ENCODE assay signal across 9 cellular contexts in the genomic region with DNA sequence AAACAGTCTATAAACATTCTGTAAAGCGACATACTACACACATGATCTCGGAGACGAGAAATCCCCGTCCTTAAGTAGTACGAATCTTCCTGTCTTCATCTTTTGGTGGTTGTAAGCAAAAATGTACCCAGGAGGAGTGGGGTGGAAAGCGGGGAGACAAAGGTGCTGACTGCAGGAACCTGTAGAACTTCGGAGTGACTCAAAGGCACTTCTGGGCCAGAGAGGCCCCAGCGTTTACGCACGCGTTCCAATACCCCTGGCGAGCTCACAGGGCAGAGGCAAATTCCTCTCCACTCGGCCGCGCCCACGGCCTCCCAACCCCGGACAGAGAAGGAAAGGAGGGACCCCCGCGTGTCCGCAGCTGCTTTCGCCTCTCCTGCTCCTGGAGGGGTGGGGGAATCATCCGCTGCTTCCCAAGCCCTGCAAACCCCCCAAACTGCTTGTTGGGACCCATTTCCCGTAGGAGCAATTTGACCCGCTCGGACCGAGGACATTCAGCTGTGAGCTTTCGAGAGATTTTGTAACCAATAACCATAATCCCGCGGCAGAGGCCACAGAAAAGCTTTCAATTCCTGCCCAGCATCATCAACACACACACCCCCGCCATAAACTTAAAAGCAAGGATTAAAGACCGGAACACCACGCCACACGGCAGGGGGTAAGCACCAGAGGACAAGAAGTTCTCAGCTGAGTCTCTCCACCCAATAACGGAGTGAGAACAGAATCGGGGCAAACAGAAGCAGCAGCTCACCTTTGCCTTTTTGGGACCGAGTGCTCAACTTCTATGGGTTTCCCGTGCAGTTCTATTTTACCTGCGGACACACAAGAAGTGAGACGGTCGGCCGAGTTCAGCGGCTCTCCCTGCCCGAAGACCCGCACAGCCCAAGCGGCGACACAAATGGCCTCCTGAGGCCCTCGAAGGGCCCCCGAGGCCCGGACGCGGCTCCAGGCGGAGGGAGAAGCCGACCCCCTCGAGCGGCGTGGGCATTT. TPM values are rescaled to one million over a fixed set of nuclear protein-coding genes. Genes with fewer than 3 reads are reported as not detected.
DNase-seq lines count a peak whose midpoint lies in the region; ATAC-seq and TF ChIP-seq lines count a peak whose summit lies in the region.
"Had no signal": no experiment of that assay in that cellular context is flagged by ENCODE, and none has a peak within 500 bp of the region (broad histone marks: within the 10 kb centered on the region; RNA-seq: fewer than 3 reads in every experiment).

No MANE protein-coding gene starts in this region.

- intact Hi-C loops in ascending aorta (cut with DNase I) (no loop called here), tibial artery (cut with DNase I; ENCODE audit: low total_unique reads) (no loop called here)

- H3K9me3 ChIP-seq in ascending aorta (no peaks in the 10 kb centered on the region), tibial artery (no peaks in the 10 kb centered on the region)

- H3K27me3 ChIP-seq in ascending aorta, result peaks cover 36% of the 10 kb centered on the region
- peaks cover 6 to 98% of the 10 kb centered on the region in 2 donors for H3K27me3 ChIP-seq in tibial artery

- peaks cover 8 to 27% of the 10 kb centered on the region in 2 donors for H3K4me1 ChIP-seq in ascending aorta
- H3K4me1 ChIP-seq in tibial artery, result peaks cover 0 to 42% (median 34%) of the 10 kb centered on the region in 4 donors

- peak overlapping the region; percentile 11 to 30 for H3K4me3 ChIP-seq in ascending aorta
- H3K4me3 ChIP-seq in tibial artery, result peak overlapping the region in 1 of 2 donors; percentile 42

- ATAC-seq in GM18868 (IDR thresholded peaks at IDR 0.05; ENCODE audit: unreplicated experiment), result no peak

- H3K27ac ChIP-seq in 22Rv1 (peak overlapping the region; percentile 53), ascending aorta (no peak overlapping the region), tibial artery (no peak overlapping the region)

- H3K36me3 ChIP-seq in ascending aorta (no peaks in the 10 kb centered on the region), tibial artery (no peaks in the 10 kb centered on the region)

- DNase-seq in GM10266 (ENCODE audit: extremely low spot score) (peak; percentile 65), NCI-H226 (peak; percentile 72), ascending aorta (ENCODE audit: low spot score in 2 of 2) (no peak), lung microvascular endothelial cell (ENCODE audit: low read depth in 2 of 2) (peak; percentile 41 to 54), tibial artery (no peak), D341Med (ENCODE audit: low spot score) (no peak)
- DNase-seq: left cardiac atrium had no signal

- TF ChIP-seq CTCF in 22Rv1 (IDR thresholded peaks at IDR 0.05), result no peak
- TF ChIP-seq CTCF in GM10266 (IDR thresholded peaks at IDR 0.05; ENCODE audit: control insufficient read depth, insufficient read depth, low read depth, missing control alignments), result no peak
- TF ChIP-seq CTCF in ascending aorta (IDR thresholded peaks at IDR 0.05), result no peak
- no peak for TF ChIP-seq CTCF in tibial artery (IDR thresholded peaks at IDR 0.05)

RNA-seq across cellular contexts. Expression of a gene that starts 2.3 kb away (rescaled TPM):
- total RNA-seq in ascending aorta (not detected), lung microvascular endothelial cell (6.0 and 23.1 TPM in 2 replicates)

Comparison
In these comparisons a context has a peak if more than half of its experiments do, and no peak if none do; other contexts are left out.
1. DNase-seq: peak in GM10266 (single experiment), NCI-H226 (single experiment) and lung microvascular endothelial cell (2 of 2); none in ascending aorta (0 of 2), tibial artery (0 of 2) and D341Med (single experiment).